ENCODE assay signal across 8 cellular contexts in the genomic region with DNA sequence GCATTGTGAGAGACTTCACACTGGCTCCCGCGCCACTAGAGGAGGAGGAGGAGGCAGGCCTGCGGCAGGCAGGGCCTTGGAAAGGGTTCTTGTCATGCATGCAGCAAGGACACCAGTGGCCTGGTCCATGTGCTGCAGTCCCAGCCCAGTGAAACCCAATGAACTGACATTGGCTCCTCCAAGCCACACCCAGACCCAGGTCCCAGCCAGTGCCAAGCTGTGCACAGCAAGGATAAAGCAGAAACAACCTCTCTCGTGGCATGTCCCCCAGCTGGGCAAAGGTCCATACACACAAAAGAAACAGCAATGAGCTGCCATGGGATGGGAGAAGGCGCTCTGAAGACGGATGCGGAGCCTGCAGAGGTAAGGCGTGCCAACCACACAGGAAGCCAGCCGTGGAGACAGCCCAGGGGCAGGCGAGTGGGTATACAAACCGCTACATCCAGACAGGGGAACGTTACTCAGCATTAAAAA.
DNase-seq lines count a peak whose midpoint lies in the region; ATAC-seq and TF ChIP-seq lines count a peak whose summit lies in the region.

No MANE protein-coding gene starts in this region.

- H3K27me3 ChIP-seq in adrenal gland (no peaks in the 10 kb centered on the region), breast epithelium (no peaks in the 10 kb centered on the region), tibial artery (no peaks in the 10 kb centered on the region)

- H3K27ac Mint-ChIP-seq in WTC11: peak overlapping the region; percentile 44; the same call in 1 of the 2 replicates

- DNase-seq in WTC11 (ENCODE audit: low spot score): no peak
- peak in 6 of 7 donors; percentile 45 to 75 (median 62) for DNase-seq in adrenal gland
- peak in 2 of 3 donors; percentile 47 to 50 for DNase-seq in stimulated activated CD4-positive, alpha-beta T cell treated with anti-CD3 and anti-CD28 coated beads, TNF-alpha, amount 100 ng/mL, for 1 hour (ENCODE audit: low read depth in 3 of 3, low spot score in 1 of 3)
- no peak for DNase-seq in breast epithelium (ENCODE audit: low spot score in 2 of 2)
- DNase-seq in middle frontal gyrus (ENCODE audit: extremely low spot score, low spot score): no peak
- no peak for DNase-seq in sciatic nerve (ENCODE audit: low spot score)
- DNase-seq in tibial artery: no peak

- POLR2A ChIA-PET in WTC11 (lab: Charles Lee): no interaction called here

- H3K9me3 Mint-ChIP-seq in WTC11: peaks cover 13% of the 10 kb centered on the region

- no peak overlapping the region for H3K4me3 ChIP-seq in adrenal gland
- H3K4me3 ChIP-seq in breast epithelium: no peak overlapping the region
- no peak overlapping the region for H3K4me3 ChIP-seq in tibial artery

- no peaks in the 10 kb centered on the region for H3K36me3 ChIP-seq in adrenal gland (replicated peaks in 1 of 2)
- no peaks in the 10 kb centered on the region for H3K36me3 ChIP-seq in breast epithelium
- H3K36me3 ChIP-seq in tibial artery: peaks cover 0 to 5% (median 0%) of the 10 kb centered on the region in 3 donors

- H3K27ac ChIP-seq in adrenal gland: no peak overlapping the region
- no peak overlapping the region for H3K27ac ChIP-seq in breast epithelium
- no peak overlapping the region for H3K27ac ChIP-seq in tibial artery

- H3K36me3 Mint-ChIP-seq in WTC11: peaks cover 13% of the 10 kb centered on the region

- 54 to 65% (median 56%) methylated on average over 12 of the region's 12 CpGs for WGBS in adrenal gland, 4 donors

- H3K27me3 Mint-ChIP-seq in WTC11 (ENCODE audit: low read depth): no peaks in the 10 kb centered on the region; the same call in 1 of the 2 replicates

- H3K4me1 Mint-ChIP-seq in WTC11: peaks cover 38% of the 10 kb centered on the region

- H3K4me1 ChIP-seq in adrenal gland (replicated peaks in 1 of 2) (peaks cover 0 to 9% of the 10 kb centered on the region in 2 donors), breast epithelium (no peaks in the 10 kb centered on the region), tibial artery (no peaks in the 10 kb centered on the region)

- TF ChIP-seq CTCF in WTC11 (IDR thresholded peaks at IDR 0.05) (no peak), adrenal gland (IDR thresholded peaks at IDR 0.05) (peak in 1 of 6 experiments; percentile 3), breast epithelium (IDR thresholded peaks at IDR 0.05) (no peak), tibial artery (IDR thresholded peaks at IDR 0.05) (no peak)

- intact Hi-C loops in adrenal gland (cut with DNase I) (no loop called here), breast epithelium (cut with DNase I; ENCODE audit: low total_unique reads) (no loop called here), sciatic nerve (cut with DNase I) (no loop called here), tibial artery (cut with DNase I; ENCODE audit: low total_unique reads) (no loop called here)

- H3K9me3 ChIP-seq in adrenal gland (replicated peaks in 1 of 3) (no peaks in the 10 kb centered on the region), breast epithelium (peaks cover 0 to 6% of the 10 kb centered on the region in 2 donors), tibial artery (no peaks in the 10 kb centered on the region)

- no peak overlapping the region for H3K4me3 Mint-ChIP-seq in WTC11

- TF ChIP-seq POLR2A in adrenal gland (IDR thresholded peaks at IDR 0.05): peak in 1 of 2 donors; percentile 5
- TF ChIP-seq POLR2A in breast epithelium (IDR thresholded peaks at IDR 0.05): no peak

- CTCF ChIA-PET in WTC11 (lab: Charles Lee): interaction anchor here (1.2 kb wide), 1 partner anchor 21 kb away, joined by 4 read pairs; no protein-coding TSS in a partner anchor

- peak; percentile 35 for ATAC-seq in GM19463 (IDR thresholded peaks at IDR 0.05; ENCODE audit: unreplicated experiment)
- ATAC-seq in WTC11: no peak
- no peak for ATAC-seq in sciatic nerve

TF ChIP-seq in WTC11, 78 proteins besides CTCF, POLR2A, EP300 and RAD21 (continues in another document):
- no peak for TF ChIP-seq ZNF219 (CRISPR knock-in tag; IDR thresholded peaks at IDR 0.05; ENCODE audit: borderline replicate concordance)
- TF ChIP-seq, protein P1, sequence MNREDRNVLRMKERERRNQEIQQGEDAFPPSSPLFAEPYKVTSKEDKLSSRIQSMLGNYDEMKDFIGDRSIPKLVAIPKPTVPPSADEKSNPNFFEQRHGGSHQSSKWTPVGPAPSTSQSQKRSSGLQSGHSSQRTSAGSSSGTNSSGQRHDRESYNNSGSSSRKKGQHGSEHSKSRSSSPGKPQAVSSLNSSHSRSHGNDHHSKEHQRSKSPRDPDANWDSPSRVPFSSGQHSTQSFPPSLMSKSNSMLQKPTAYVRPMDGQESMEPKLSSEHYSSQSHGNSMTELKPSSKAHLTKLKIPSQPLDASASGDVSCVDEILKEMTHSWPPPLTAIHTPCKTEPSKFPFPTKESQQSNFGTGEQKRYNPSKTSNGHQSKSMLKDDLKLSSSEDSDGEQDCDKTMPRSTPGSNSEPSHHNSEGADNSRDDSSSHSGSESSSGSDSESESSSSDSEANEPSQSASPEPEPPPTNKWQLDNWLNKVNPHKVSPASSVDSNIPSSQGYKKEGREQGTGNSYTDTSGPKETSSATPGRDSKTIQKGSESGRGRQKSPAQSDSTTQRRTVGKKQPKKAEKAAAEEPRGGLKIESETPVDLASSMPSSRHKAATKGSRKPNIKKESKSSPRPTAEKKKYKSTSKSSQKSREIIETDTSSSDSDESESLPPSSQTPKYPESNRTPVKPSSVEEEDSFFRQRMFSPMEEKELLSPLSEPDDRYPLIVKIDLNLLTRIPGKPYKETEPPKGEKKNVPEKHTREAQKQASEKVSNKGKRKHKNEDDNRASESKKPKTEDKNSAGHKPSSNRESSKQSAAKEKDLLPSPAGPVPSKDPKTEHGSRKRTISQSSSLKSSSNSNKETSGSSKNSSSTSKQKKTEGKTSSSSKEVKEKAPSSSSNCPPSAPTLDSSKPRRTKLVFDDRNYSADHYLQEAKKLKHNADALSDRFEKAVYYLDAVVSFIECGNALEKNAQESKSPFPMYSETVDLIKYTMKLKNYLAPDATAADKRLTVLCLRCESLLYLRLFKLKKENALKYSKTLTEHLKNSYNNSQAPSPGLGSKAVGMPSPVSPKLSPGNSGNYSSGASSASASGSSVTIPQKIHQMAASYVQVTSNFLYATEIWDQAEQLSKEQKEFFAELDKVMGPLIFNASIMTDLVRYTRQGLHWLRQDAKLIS (CRISPR knock-in tag; IDR thresholded peaks at IDR 0.05; ENCODE audit: borderline replicate concordance): no peak
- TF ChIP-seq, protein P2, sequence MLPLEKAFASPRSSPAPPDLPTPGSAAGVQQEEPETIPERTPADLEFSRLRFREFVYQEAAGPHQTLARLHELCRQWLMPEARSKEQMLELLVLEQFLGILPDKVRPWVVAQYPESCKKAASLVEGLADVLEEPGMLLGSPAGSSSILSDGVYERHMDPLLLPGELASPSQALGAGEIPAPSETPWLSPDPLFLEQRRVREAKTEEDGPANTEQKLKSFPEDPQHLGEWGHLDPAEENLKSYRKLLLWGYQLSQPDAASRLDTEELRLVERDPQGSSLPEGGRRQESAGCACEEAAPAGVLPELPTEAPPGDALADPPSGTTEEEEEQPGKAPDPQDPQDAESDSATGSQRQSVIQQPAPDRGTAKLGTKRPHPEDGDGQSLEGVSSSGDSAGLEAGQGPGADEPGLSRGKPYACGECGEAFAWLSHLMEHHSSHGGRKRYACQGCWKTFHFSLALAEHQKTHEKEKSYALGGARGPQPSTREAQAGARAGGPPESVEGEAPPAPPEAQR (CRISPR knock-in tag; IDR thresholded peaks at IDR 0.05): no peak
- no peak for TF ChIP-seq ZNF416 (CRISPR knock-in tag; IDR thresholded peaks at IDR 0.05)
- no peak for TF ChIP-seq ELF4 (CRISPR knock-in tag; IDR thresholded peaks at IDR 0.05; ENCODE audit: low read depth)
- TF ChIP-seq, protein P3, sequence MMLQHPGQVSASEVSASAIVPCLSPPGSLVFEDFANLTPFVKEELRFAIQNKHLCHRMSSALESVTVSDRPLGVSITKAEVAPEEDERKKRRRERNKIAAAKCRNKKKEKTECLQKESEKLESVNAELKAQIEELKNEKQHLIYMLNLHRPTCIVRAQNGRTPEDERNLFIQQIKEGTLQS (CRISPR knock-in tag; conservative IDR thresholded peaks at IDR 0.05): no peak
- TF ChIP-seq CBFB (CRISPR knock-in tag; IDR thresholded peaks at IDR 0.05; ENCODE audit: low read depth): no peak
- TF ChIP-seq, protein P4, sequence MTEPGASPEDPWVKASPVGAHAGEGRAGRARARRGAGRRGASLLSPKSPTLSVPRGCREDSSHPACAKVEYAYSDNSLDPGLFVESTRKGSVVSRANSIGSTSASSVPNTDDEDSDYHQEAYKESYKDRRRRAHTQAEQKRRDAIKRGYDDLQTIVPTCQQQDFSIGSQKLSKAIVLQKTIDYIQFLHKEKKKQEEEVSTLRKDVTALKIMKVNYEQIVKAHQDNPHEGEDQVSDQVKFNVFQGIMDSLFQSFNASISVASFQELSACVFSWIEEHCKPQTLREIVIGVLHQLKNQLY (CRISPR knock-in tag; IDR thresholded peaks at IDR 0.05): no peak
- no peak for TF ChIP-seq ESRRA (CRISPR knock-in tag; IDR thresholded peaks at IDR 0.05; ENCODE audit: borderline replicate concordance)
- TF ChIP-seq, protein P5, sequence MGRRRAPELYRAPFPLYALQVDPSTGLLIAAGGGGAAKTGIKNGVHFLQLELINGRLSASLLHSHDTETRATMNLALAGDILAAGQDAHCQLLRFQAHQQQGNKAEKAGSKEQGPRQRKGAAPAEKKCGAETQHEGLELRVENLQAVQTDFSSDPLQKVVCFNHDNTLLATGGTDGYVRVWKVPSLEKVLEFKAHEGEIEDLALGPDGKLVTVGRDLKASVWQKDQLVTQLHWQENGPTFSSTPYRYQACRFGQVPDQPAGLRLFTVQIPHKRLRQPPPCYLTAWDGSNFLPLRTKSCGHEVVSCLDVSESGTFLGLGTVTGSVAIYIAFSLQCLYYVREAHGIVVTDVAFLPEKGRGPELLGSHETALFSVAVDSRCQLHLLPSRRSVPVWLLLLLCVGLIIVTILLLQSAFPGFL (CRISPR knock-in tag; IDR thresholded peaks at IDR 0.05; ENCODE audit: borderline replicate concordance): no peak
- no peak for TF ChIP-seq JAZF1 (CRISPR knock-in tag; IDR thresholded peaks at IDR 0.05)
- TF ChIP-seq ZNF671 (CRISPR knock-in tag; IDR thresholded peaks at IDR 0.05): no peak
- no peak for TF ChIP-seq SP1 (CRISPR knock-in tag; conservative IDR thresholded peaks at IDR 0.05)
- TF ChIP-seq, protein P6, sequence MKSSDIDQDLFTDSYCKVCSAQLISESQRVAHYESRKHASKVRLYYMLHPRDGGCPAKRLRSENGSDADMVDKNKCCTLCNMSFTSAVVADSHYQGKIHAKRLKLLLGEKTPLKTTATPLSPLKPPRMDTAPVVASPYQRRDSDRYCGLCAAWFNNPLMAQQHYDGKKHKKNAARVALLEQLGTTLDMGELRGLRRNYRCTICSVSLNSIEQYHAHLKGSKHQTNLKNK (CRISPR knock-in tag; IDR thresholded peaks at IDR 0.05): no peak

Comparison
In these comparisons a context has a peak if more than half of its experiments do, and no peak if none do; other contexts are left out.
1. DNase-seq: peak in adrenal gland (6 of 7) and stimulated activated CD4-positive, alpha-beta T cell treated with anti-CD3 and anti-CD28 coated beads, TNF-alpha, amount 100 ng/mL, for 1 hour (2 of 3); none in WTC11 (single experiment), breast epithelium (0 of 2), middle frontal gyrus (single experiment), sciatic nerve (single experiment) and tibial artery (0 of 2).